ENCODE assay signal across 8 cellular contexts in genomic region chrX:106894392-106894909, GRCh38. TPM values are rescaled to one million over a fixed set of nuclear protein-coding genes. Genes with fewer than 3 reads are reported as not detected.
DNase-seq lines count a peak whose midpoint lies in the region; ATAC-seq, FAIRE-seq and TF ChIP-seq lines count a peak whose summit lies in the region.

No MANE protein-coding gene starts in this region.

- in situ Hi-C loops in GM13976 (cut with MboI; ENCODE audit: low sequenced_read_pairs, unreplicated experiment), result no loop called here

- H3K4me1 Mint-ChIP-seq in activated CD4-positive, alpha-beta memory T cell treated with anti-CD3 and anti-CD28 coated beads for 36 hours (ENCODE audit: low read depth), result no peaks in the 10 kb centered on the region

- WGBS in A549 (ENCODE audit: missing lambda C conversion rate), result 2% methylated on average over 6 of the region's 6 CpGs
- WGBS in mesodermal cell (ENCODE audit: insufficient coverage in 2 of 2), 2 experiments, result 0% methylated on average over 1 of the region's 6 CpGs; no CpG with 5 or more reads in 1 of the 2 experiments

- no peak overlapping the region for H3K27ac Mint-ChIP-seq in activated CD4-positive, alpha-beta memory T cell treated with anti-CD3 and anti-CD28 coated beads for 36 hours

- DNase-seq in A549 (ENCODE audit: low read depth in 1 of 2, low spot score in 1 of 2) (peak; percentile 50 to 84), GM13976 (ENCODE audit: low spot score) (peak; percentile 37), NCI-H2227 (lab: John Stamatoyannopoulos, UW; ENCODE audit: unreplicated experiment) (peak; percentile 82)
- peak; percentile 54 for DNase-seq in activated CD4-positive, alpha-beta memory T cell treated with anti-CD3 and anti-CD28 coated beads for 36 hours
- DNase-seq in effector CD8-positive, alpha-beta T cell (lab: John Stamatoyannopoulos, UW), result peak; percentile 9
- peak; percentile 1 to 55 (median 15) for DNase-seq in stimulated activated naive CD4-positive, alpha-beta T cell (lab: John Stamatoyannopoulos, UW)

- no peaks in the 10 kb centered on the region for H3K36me3 ChIP-seq in mesodermal cell (ENCODE audit: control insufficient read depth, insufficient read depth, low read length)

- peak overlapping the region; percentile 88 to 90 for H3K27ac ChIP-seq in A549
- peak overlapping the region; percentile 53 for H3K27ac ChIP-seq in mesodermal cell (ENCODE audit: low read depth, low read length, severe bottlenecking)

- ATAC-seq in A549 (peak; percentile 92 to 94), HG03064 (IDR thresholded peaks at IDR 0.05; ENCODE audit: low read depth, unreplicated experiment) (peak; percentile 87)

- no peak for TF ChIP-seq POLR2A in A549 (IDR thresholded peaks at IDR 0.05; ENCODE audit: low read length)

- no peak for TF ChIP-seq EP300 in A549 (IDR thresholded peaks at IDR 0.05)

- H3K9me3 ChIP-seq in A549 (no peaks in the 10 kb centered on the region), mesodermal cell (ENCODE audit: control insufficient read depth, low read length) (no peaks in the 10 kb centered on the region)

- peak; percentile 89 to 93 for TF ChIP-seq RAD21 in A549 (conservative IDR thresholded peaks at IDR 0.05 in 1 of 2, IDR thresholded peaks at IDR 0.05 in 1 of 2)

- H3K4me2 ChIP-seq in A549, result peak overlapping the region; percentile 64

- POLR2A ChIA-PET in A549 (lab: Yijun Ruan, JAX), result interaction anchor here (0.7 to 1.3 kb wide), 4 partner anchors 39 to 734 kb away, joined by 3 to 5 read pairs (median 4); partner anchors contain the start of gene PRPS1
- POLR2A ChIA-PET in activated CD4-positive, alpha-beta memory T cell treated with anti-CD3 and anti-CD28 coated beads for 36 hours (lab: Charles Lee), result no interaction called here

- peak; percentile 100 for FAIRE-seq in A549 (lab: Jason Lieb, UNC)

- TF ChIP-seq CTCF in A549 (IDR thresholded peaks at IDR 0.05) (peak; percentile 84), GM13976 (IDR thresholded peaks at IDR 0.05; ENCODE audit: borderline replicate concordance, control extremely low read depth, extremely low read depth, insufficient read depth, missing control alignments) (peak; percentile 91)

- no peaks in the 10 kb centered on the region for H3K9me3 Mint-ChIP-seq in activated CD4-positive, alpha-beta memory T cell treated with anti-CD3 and anti-CD28 coated beads for 36 hours

- intact Hi-C loops in activated CD4-positive, alpha-beta memory T cell treated with anti-CD3 and anti-CD28 coated beads for 36 hours (cut with micrococcal nuclease), result loop anchor here (2.0 kb wide), 1 partner anchor 882 kb away; the partner anchor contains the start of gene NCBP2L

- no peak overlapping the region for H3K4me3 Mint-ChIP-seq in activated CD4-positive, alpha-beta memory T cell treated with anti-CD3 and anti-CD28 coated beads for 36 hours

- H3K4me1 ChIP-seq in A549, result peaks cover 56% of the 10 kb centered on the region
- peaks cover 19% of the 10 kb centered on the region for H3K4me1 ChIP-seq in mesodermal cell (ENCODE audit: control insufficient read depth, insufficient read depth, low read length, poor library complexity, severe bottlenecking)

- no peaks in the 10 kb centered on the region for H3K27me3 Mint-ChIP-seq in activated CD4-positive, alpha-beta memory T cell treated with anti-CD3 and anti-CD28 coated beads for 36 hours

- no peaks in the 10 kb centered on the region for H3K36me3 Mint-ChIP-seq in activated CD4-positive, alpha-beta memory T cell treated with anti-CD3 and anti-CD28 coated beads for 36 hours

- H3K4me3 ChIP-seq in A549 (no peak overlapping the region), mesodermal cell (ENCODE audit: extremely low read depth, insufficient read depth, low read length, poor library complexity, severe bottlenecking) (no peak overlapping the region)

- CTCF ChIA-PET in A549 (lab: Yijun Ruan, JAX), result interaction anchor here (0.6 to 4.5 kb wide), 43 partner anchors 10 to 823 kb away, joined by 3 to 48 read pairs (median 5); partner anchors contain the start of genes MORC4 and RIPPLY1
- CTCF ChIA-PET in activated CD4-positive, alpha-beta memory T cell treated with anti-CD3 and anti-CD28 coated beads for 36 hours (lab: Charles Lee), result interaction anchor here (0.7 to 1.9 kb wide), 13 partner anchors 8 to 1001 kb away, joined by 3 to 14 read pairs (median 3); partner anchors contain the start of gene RIPPLY1

TF ChIP-seq in A549, 52 proteins besides CTCF, POLR2A, EP300 and RAD21:
- TF ChIP-seq SMC3 (IDR thresholded peaks at IDR 0.05) (peak; percentile 76), JUNB (IDR thresholded peaks at IDR 0.05) (no peak), ZNF302 (CRISPR knock-in tag; IDR thresholded peaks at IDR 0.05) (no peak), RFX5 (IDR thresholded peaks at IDR 0.05) (no peak), ESRRA (IDR thresholded peaks at IDR 0.05; ENCODE audit: borderline replicate concordance, low read length) (no peak), JUN (IDR thresholded peaks at IDR 0.05) (0 out of 5 replicates have a peak, but pooled peaks of 1 of the 2 experiments have one; percentile 12)
- TF ChIP-seq, protein P1, sequence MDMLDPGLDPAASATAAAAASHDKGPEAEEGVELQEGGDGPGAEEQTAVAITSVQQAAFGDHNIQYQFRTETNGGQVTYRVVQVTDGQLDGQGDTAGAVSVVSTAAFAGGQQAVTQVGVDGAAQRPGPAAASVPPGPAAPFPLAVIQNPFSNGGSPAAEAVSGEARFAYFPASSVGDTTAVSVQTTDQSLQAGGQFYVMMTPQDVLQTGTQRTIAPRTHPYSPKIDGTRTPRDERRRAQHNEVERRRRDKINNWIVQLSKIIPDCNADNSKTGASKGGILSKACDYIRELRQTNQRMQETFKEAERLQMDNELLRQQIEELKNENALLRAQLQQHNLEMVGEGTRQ (IDR thresholded peaks at IDR 0.05), result no peak

RNA-seq across cellular contexts. Expression of gene RIPPLY1, which starts 8.7 kb away (rescaled TPM):
- polyA plus RNA-seq in A549 (2011; rRNA removed) (0.14 and 0.28 TPM in 2 replicates), A549 (2017; fragmentation: RNase III; extraction: RNeasy Plus Mini Kit Qiagen cat#74134 plus additional on column Dnase treatment) (0.10 to 0.17 TPM (median 0.11 TPM) in 3 replicates)
- polyA plus RNA-seq in A549 (2012; cell fraction: cytosol; rRNA removed), result 0.06 TPM in 1 of 2 replicates, not detected in the other
- polyA plus RNA-seq in A549 (2012; cell fraction: nucleus; rRNA removed), result 0.11 and 0.26 TPM in 2 replicates
- polyA minus RNA-seq in A549 (2011; rRNA and poly(A)+ RNA removed), result 0.29 TPM in 1 of 2 replicates, not detected in the other
- total RNA-seq in activated CD4-positive, alpha-beta memory T cell treated with anti-CD3 and anti-CD28 coated beads for 36 hours, result not detected
- polyA plus RNA-seq in mesodermal cell (2013, experiment 1 of 2), result not detected
- polyA plus RNA-seq in mesodermal cell (2013, experiment 2 of 2), result not detected

RNA-seq across cellular contexts. Expression of gene CLDN2, which starts 25.8 kb away (rescaled TPM):
- polyA plus RNA-seq in A549 (2011; rRNA removed), result 28.1 and 49.2 TPM in 2 replicates
- 5.3 and 6.4 TPM in 2 replicates for polyA plus RNA-seq in A549 (2012; cell fraction: cytosol; rRNA removed)
- 5.9 and 7.0 TPM in 2 replicates for polyA plus RNA-seq in A549 (2012; cell fraction: nucleus; rRNA removed)
- polyA plus RNA-seq in A549 (2017; fragmentation: RNase III; extraction: RNeasy Plus Mini Kit Qiagen cat#74134 plus additional on column Dnase treatment), result 18.7 to 28.6 TPM (median 24.8 TPM) in 3 replicates
- 23.4 and 35.7 TPM in 2 replicates for polyA minus RNA-seq in A549 (2011; rRNA and poly(A)+ RNA removed)
- total RNA-seq in activated CD4-positive, alpha-beta memory T cell treated with anti-CD3 and anti-CD28 coated beads for 36 hours, result not detected
- 0.18 TPM for polyA plus RNA-seq in mesodermal cell (2013, experiment 1 of 2)
- polyA plus RNA-seq in mesodermal cell (2013, experiment 2 of 2), result 0.15 TPM

Comparison
In these comparisons a context has a peak if more than half of its experiments do, and no peak if none do; other contexts are left out.
1. DNase-seq: peak in every context shown above with its lines; median percentile 82 in NCI-H2227; 67 in A549; 54 in activated CD4-positive, alpha-beta memory T cell treated with anti-CD3 and anti-CD28 coated beads for 36 hours; 37 in GM13976; 15 in stimulated activated naive CD4-positive, alpha-beta T cell; 9 in effector CD8-positive, alpha-beta T cell.